Comparison of ENCODE assay signal across 23 cellular contexts in the genomic region with DNA sequence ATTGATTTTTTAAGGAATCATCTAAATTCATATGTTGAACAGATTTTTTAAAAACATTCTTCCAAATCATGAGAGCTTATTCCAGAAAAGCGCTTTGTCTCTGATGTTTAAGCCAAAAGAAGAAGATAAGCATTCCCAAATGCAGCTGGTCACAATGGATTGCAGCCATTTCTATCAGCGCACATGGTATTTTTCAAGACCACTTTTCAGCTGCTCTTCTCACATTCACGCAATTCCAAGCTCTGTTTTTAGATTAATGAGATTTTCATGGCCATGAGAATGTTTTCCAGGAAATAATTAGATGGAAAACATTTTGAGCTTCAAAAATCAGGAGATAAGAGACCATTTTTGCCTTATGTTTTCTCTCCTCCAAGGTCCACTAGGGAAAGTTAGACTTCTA.
"Had no signal": no experiment of that assay in that cellular context is flagged by ENCODE, and none has a peak within 500 bp of the region (broad histone marks: within the 10 kb centered on the region; RNA-seq: fewer than 3 reads in every experiment).

No MANE protein-coding gene starts in this region.

- ATAC-seq: activated CD8-positive, alpha-beta memory T cell treated with anti-CD3 and anti-CD28 coated beads, Interleukin-2, amount 10 ng/mL, durations not matched to agents 7 days and 5 days; activated CD8-positive, alpha-beta T cell treated with anti-CD3 and anti-CD28 coated beads, Interleukin-2, amount 10 ng/mL, durations not matched to agents 7 days and 5 days; activated T-cell treated with anti-CD3 and anti-CD28 coated beads, Interleukin-2, amount 50 U/mL, for 72 hours; foreskin keratinocyte; left lobe of liver; naive thymus-derived CD4-positive, alpha-beta T cell; psoas muscle; stimulated activated naive CD8-positive, alpha-beta T cell treated with anti-CD3 and anti-CD28 coated beads, Interleukin-15, Interleukin-2, amounts not matched to agents 100 U/mL and 50 U/mL, for 24 hours had no signal

- H2AFZ ChIP-seq: parathyroid adenoma had no signal

- H3K36me3 ChIP-seq: colonic mucosa, heart left ventricle, uterus had no signal

- H3K27ac ChIP-seq: colonic mucosa, foreskin keratinocyte, heart left ventricle, parathyroid adenoma, psoas muscle, uterus had no signal

- H3K4me1 ChIP-seq: colonic mucosa, foreskin keratinocyte, parathyroid adenoma, psoas muscle, uterus had no signal

- H3K4me3 ChIP-seq: colonic mucosa, heart left ventricle, psoas muscle, uterus had no signal

- H3K79me2 ChIP-seq: parathyroid adenoma had no signal

- H3K27me3 ChIP-seq: colonic mucosa, foreskin keratinocyte, heart left ventricle, uterus had no signal

- H3K9ac ChIP-seq: parathyroid adenoma had no signal

- H3K9me3 ChIP-seq: colonic mucosa, heart left ventricle, psoas muscle, uterus had no signal

- DNase-seq: activated B cell treated with CpG ODN at 0.5 μM for 24 hours; activated CD8-positive, alpha-beta memory T cell treated with anti-CD3 and anti-CD28 coated beads, Interleukin-2, amount 10 ng/mL, durations not matched to agents 7 days and 5 days; activated CD8-positive, alpha-beta T cell treated with anti-CD3 and anti-CD28 coated beads, Interleukin-2, amount 10 ng/mL, durations not matched to agents 7 days and 5 days; activated naive CD4-positive, alpha-beta T cell treated with Interleukin-2 at 50 U/mL for 16 hours; activated T-cell treated with anti-CD3 and anti-CD28 coated beads, Interleukin-2, amount 50 U/mL, for 72 hours; anterior cingulate cortex; cerebellar nuclear complex; colonic mucosa; effector memory CD4-positive, alpha-beta T cell; erythroblast; foreskin keratinocyte; heart left ventricle; hypothalamus; immature natural killer cell; naive thymus-derived CD4-positive, alpha-beta T cell; nucleus accumbens; psoas muscle; stimulated activated CD4-positive, alpha-beta T cell treated with anti-CD3 and anti-CD28 coated beads, Interleukin-2, amount 100 ng/mL, for 48 hours; stimulated activated naive CD8-positive, alpha-beta T cell treated with anti-CD3 and anti-CD28 coated beads, Interleukin-15, Interleukin-2, amounts not matched to agents 100 U/mL and 50 U/mL, for 24 hours; T-helper 1 cell; uterus had no signal
